11 cellular contexts compared by ENCODE assay signal in the genomic region with DNA sequence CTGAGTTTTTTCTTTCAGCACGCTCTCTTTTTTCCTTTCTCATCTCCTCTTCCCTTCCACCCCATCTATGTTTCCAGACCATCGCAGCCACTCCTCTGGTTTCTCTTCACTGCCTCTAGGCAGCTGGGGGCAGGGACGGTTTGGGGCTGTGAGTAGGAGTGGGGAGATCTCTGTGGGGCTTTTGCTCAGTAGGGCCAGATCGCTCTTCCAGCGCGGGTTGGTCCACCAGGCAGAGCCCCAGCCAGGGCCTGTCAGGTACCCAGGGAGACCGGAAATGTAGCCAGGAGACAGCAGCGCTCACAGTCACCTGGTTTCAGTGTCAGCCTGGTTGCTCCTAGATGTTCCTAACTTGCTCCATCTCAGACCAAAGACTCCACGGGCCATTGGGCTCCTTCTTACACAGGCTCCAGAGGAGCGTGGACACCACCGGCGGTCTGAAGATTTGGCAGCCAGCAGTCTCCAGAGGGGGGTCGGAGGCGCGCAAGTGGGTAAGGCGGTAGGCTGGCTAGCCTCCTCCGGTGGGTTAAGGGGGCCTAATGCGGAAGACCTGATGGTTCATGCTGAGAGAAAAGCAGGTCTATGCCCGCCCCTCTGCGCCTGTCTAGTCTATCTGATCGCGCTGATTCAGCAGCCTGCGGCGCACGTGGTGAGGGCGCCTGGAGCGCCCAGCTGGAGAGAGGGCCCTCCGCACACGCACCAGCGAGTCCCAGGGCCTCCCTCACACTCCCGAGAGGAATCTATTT. TPM values are rescaled to one million over a fixed set of nuclear protein-coding genes. Genes with fewer than 3 reads are reported as not detected.
A peak's percentile ranks its signal among the peaks of the same experiment; 100 is the strongest.
DNase-seq lines count a peak whose midpoint lies in the region; ATAC-seq and TF ChIP-seq lines count a peak whose summit lies in the region.
"Had no signal": no experiment of that assay in that cellular context is flagged by ENCODE, and none has a peak within 500 bp of the region (broad histone marks: within the 10 kb centered on the region; RNA-seq: fewer than 3 reads in every experiment).

No MANE protein-coding gene starts in this region.

- no peak overlapping the region for H3K27ac ChIP-seq in upper lobe of right lung
- H3K27ac ChIP-seq: upper lobe of left lung had no signal

- H3K9me3 Mint-ChIP-seq in activated naive CD4-positive, alpha-beta T cell treated with anti-CD3 and anti-CD28 coated beads for 36 hours, result no peaks in the 10 kb centered on the region
- H3K9me3 Mint-ChIP-seq in activated naive CD4-positive, alpha-beta T cell treated with anti-CD3 and anti-CD28 coated beads, Interleukin-2, amount 50 U/mL, for 72 hours, result no peaks in the 10 kb centered on the region
- H3K9me3 Mint-ChIP-seq in endothelial cell (ENCODE audit: unreplicated experiment), result no peaks in the 10 kb centered on the region

- peak; percentile 6 for DNase-seq in activated naive CD4-positive, alpha-beta T cell treated with anti-CD3 and anti-CD28 coated beads for 36 hours
- no peak for DNase-seq in activated naive CD4-positive, alpha-beta T cell treated with anti-CD3 and anti-CD28 coated beads, Interleukin-2, amount 50 U/mL, for 72 hours (ENCODE audit: low spot score in 2 of 2)
- DNase-seq in astrocyte of the hippocampus (ENCODE audit: low read depth, low spot score) (peak; percentile 80), upper lobe of right lung (no peak), germinal center (ENCODE audit: low spot score) (no peak), endothelial cell (ENCODE audit: low spot score) (no peak)
- DNase-seq: AML-193; stimulated activated CD4-positive, alpha-beta T cell treated with anti-CD3 and anti-CD28 coated beads, Interleukin-4, amount 100 ng/mL, for 1 hour had no signal

- CTCF ChIA-PET in activated naive CD4-positive, alpha-beta T cell treated with anti-CD3 and anti-CD28 coated beads for 36 hours (lab: Charles Lee), result interaction anchor here (0.6 kb wide), 1 partner anchor 1249 kb away, joined by 3 read pairs; no protein-coding TSS in a partner anchor

- peaks cover 59% of the 10 kb centered on the region for H3K27me3 Mint-ChIP-seq in activated naive CD4-positive, alpha-beta T cell treated with anti-CD3 and anti-CD28 coated beads for 36 hours (ENCODE audit: low read depth)
- H3K27me3 Mint-ChIP-seq in endothelial cell (ENCODE audit: unreplicated experiment), result peaks cover 43% of the 10 kb centered on the region

- intact Hi-C loops in activated naive CD4-positive, alpha-beta T cell treated with anti-CD3 and anti-CD28 coated beads for 36 hours (cut with micrococcal nuclease), result loop anchor here (5.0 kb wide), 1 partner anchor 179 kb away; no protein-coding TSS in a partner anchor
- intact Hi-C loops in upper lobe of right lung (cut with DNase I), result no loop called here

- H3K4me3 ChIP-seq in iPS-18c (ENCODE audit: insufficient read depth, low read depth, low read length) (peak overlapping the region; percentile 9; the same call in 1 of the 2 replicates), upper lobe of right lung (no peak overlapping the region)
- H3K4me3 ChIP-seq: upper lobe of left lung had no signal

- no peak for ATAC-seq in activated naive CD4-positive, alpha-beta T cell treated with anti-CD3 and anti-CD28 coated beads, Interleukin-2, amount 50 U/mL, for 72 hours
- ATAC-seq in upper lobe of right lung, result peak; percentile 13
- ATAC-seq in GM21390 (IDR thresholded peaks at IDR 0.05; ENCODE audit: unreplicated experiment), result no peak

- H3K4me3 Mint-ChIP-seq in activated naive CD4-positive, alpha-beta T cell treated with anti-CD3 and anti-CD28 coated beads for 36 hours, result peak overlapping the region; percentile 32
- H3K4me3 Mint-ChIP-seq in endothelial cell (ENCODE audit: unreplicated experiment), result no peak overlapping the region

- H3K36me3 Mint-ChIP-seq in activated naive CD4-positive, alpha-beta T cell treated with anti-CD3 and anti-CD28 coated beads for 36 hours (ENCODE audit: low read depth), result no peaks in the 10 kb centered on the region
- peaks cover 0 to 4% of the 10 kb centered on the region in 2 donors for H3K36me3 Mint-ChIP-seq in activated naive CD4-positive, alpha-beta T cell treated with anti-CD3 and anti-CD28 coated beads, Interleukin-2, amount 50 U/mL, for 72 hours
- peaks cover 3% of the 10 kb centered on the region for H3K36me3 Mint-ChIP-seq in endothelial cell (ENCODE audit: low read depth, unreplicated experiment)

- H3K36me3 ChIP-seq in upper lobe of right lung, result no peaks in the 10 kb centered on the region
- H3K36me3 ChIP-seq: upper lobe of left lung had no signal

- TF ChIP-seq CTCF in upper lobe of right lung (IDR thresholded peaks at IDR 0.05), result no peak
- TF ChIP-seq CTCF in endothelial cell (IDR thresholded peaks at IDR 0.05; ENCODE audit: unreplicated experiment), result no peak

- H3K27ac Mint-ChIP-seq in activated naive CD4-positive, alpha-beta T cell treated with anti-CD3 and anti-CD28 coated beads for 36 hours, result no peak overlapping the region
- no peak overlapping the region for H3K27ac Mint-ChIP-seq in activated naive CD4-positive, alpha-beta T cell treated with anti-CD3 and anti-CD28 coated beads, Interleukin-2, amount 50 U/mL, for 72 hours
- H3K27ac Mint-ChIP-seq in endothelial cell (ENCODE audit: unreplicated experiment), result no peak overlapping the region

- H3K9me3 ChIP-seq in iPS-18c (ENCODE audit: control insufficient read depth, insufficient read depth, low read length), result no peaks in the 10 kb centered on the region
- no peaks in the 10 kb centered on the region for H3K9me3 ChIP-seq in upper lobe of right lung
- H3K9me3 ChIP-seq: upper lobe of left lung had no signal

- peaks cover 15% of the 10 kb centered on the region for H3K4me1 ChIP-seq in upper lobe of right lung

- peaks cover 31% of the 10 kb centered on the region for H3K4me1 Mint-ChIP-seq in activated naive CD4-positive, alpha-beta T cell treated with anti-CD3 and anti-CD28 coated beads for 36 hours (ENCODE audit: low read depth)
- H3K4me1 Mint-ChIP-seq in endothelial cell (ENCODE audit: unreplicated experiment), result peaks cover 36% of the 10 kb centered on the region

- peaks cover 72% of the 10 kb centered on the region for H3K27me3 ChIP-seq in upper lobe of right lung

RNA-seq across cellular contexts. Expression of a gene that starts 1.8 kb away (rescaled TPM):
- total RNA-seq in activated naive CD4-positive, alpha-beta T cell treated with anti-CD3 and anti-CD28 coated beads for 36 hours, result not detected
- not detected for total RNA-seq in activated naive CD4-positive, alpha-beta T cell treated with anti-CD3 and anti-CD28 coated beads, Interleukin-2, amount 50 U/mL, for 72 hours
- total RNA-seq in upper lobe of right lung (not detected), endothelial cell (ENCODE audit: unreplicated experiment) (not detected)
- total RNA-seq: upper lobe of left lung had no signal

Comparison
In these comparisons a context has a peak if more than half of its experiments do, and no peak if none do; other contexts are left out.
1. DNase-seq: peak in activated naive CD4-positive, alpha-beta T cell treated with anti-CD3 and anti-CD28 coated beads for 36 hours (single experiment) and astrocyte of the hippocampus (single experiment); none in activated naive CD4-positive, alpha-beta T cell treated with anti-CD3 and anti-CD28 coated beads, Interleukin-2, amount 50 U/mL, for 72 hours (0 of 2), upper lobe of right lung (single experiment), germinal center (single experiment) and endothelial cell (single experiment).